ENCODE assay signal across 25 cellular contexts in genomic region chr6:106458021-106458986, GRCh38.
"Had no signal": no experiment of that assay in that cellular context is flagged by ENCODE, and none has a peak within 500 bp of the region (broad histone marks: within the 10 kb centered on the region; RNA-seq: fewer than 3 reads in every experiment).

No MANE protein-coding gene starts in this region.

- H3K27ac ChIP-seq: adrenal gland had no signal

- FAIRE-seq: RCC 7860 had no signal

- H3K27ac Mint-ChIP-seq: activated B cell treated with CpG ODN at 0.5 μM for 24 hours; activated CD4-positive, alpha-beta memory T cell treated with anti-CD3 and anti-CD28 coated beads, Interleukin-2, amount 10 ng/mL, durations not matched to agents 7 days and 5 days; activated CD4-positive, alpha-beta T cell treated with anti-CD3 and anti-CD28 coated beads, Interleukin-2, amount 10 ng/mL, durations not matched to agents 7 days and 5 days; activated naive CD8-positive, alpha-beta T cell treated with anti-CD3 and anti-CD28 coated beads, Interleukin-2, amount 10 ng/mL, durations not matched to agents 7 days and 5 days; activated T-cell treated with anti-CD3 and anti-CD28 coated beads, Interleukin-2, amount 50 U/mL, for 72 hours; activated T-helper 2 cell treated with anti-CD3 and anti-CD28 coated beads, Interferon-gamma antibody, Interleukin-2, Interleukin-4, amounts not matched to agents 10 μg/mL and 5 μg/mL and 100 μg/mL, durations not matched to agents 14 hours and 24 hours and 36 hours; T-helper 17 cell had no signal

- H3K27me3 ChIP-seq: MG63 had no signal

- ATAC-seq: activated T-cell treated with anti-CD3 and anti-CD28 coated beads, Interleukin-2, amount 50 U/mL, for 72 hours; T-helper 17 cell had no signal

- H3K4me3 Mint-ChIP-seq: activated B cell treated with CpG ODN at 0.5 μM for 24 hours; activated CD4-positive, alpha-beta memory T cell treated with anti-CD3 and anti-CD28 coated beads, Interleukin-2, amount 10 ng/mL, durations not matched to agents 7 days and 5 days; activated CD4-positive, alpha-beta T cell treated with anti-CD3 and anti-CD28 coated beads, Interleukin-2, amount 10 ng/mL, durations not matched to agents 7 days and 5 days; activated naive CD8-positive, alpha-beta T cell treated with anti-CD3 and anti-CD28 coated beads, Interleukin-2, amount 10 ng/mL, durations not matched to agents 7 days and 5 days; activated T-cell treated with anti-CD3 and anti-CD28 coated beads, Interleukin-2, amount 50 U/mL, for 72 hours; T-helper 17 cell had no signal

- DNase-seq: activated B cell treated with CpG ODN at 0.5 μM for 24 hours; activated CD4-positive, alpha-beta memory T cell treated with anti-CD3 and anti-CD28 coated beads, Interleukin-2, amount 10 ng/mL, durations not matched to agents 7 days and 5 days; activated CD4-positive, alpha-beta T cell treated with anti-CD3 and anti-CD28 coated beads for 1 hour; activated CD4-positive, alpha-beta T cell treated with anti-CD3 and anti-CD28 coated beads, Interleukin-2, amount 10 ng/mL, durations not matched to agents 7 days and 5 days; activated CD8-positive, alpha-beta memory T cell treated with anti-CD3 and anti-CD28 coated beads, Interleukin-2, amount 50 U/mL, for 4 hours; activated gamma-delta T cell treated with Interleukin-2 at 50 U/mL for 16 hours; activated naive CD4-positive, alpha-beta T cell treated with anti-CD3 and anti-CD28 coated beads, Interleukin-2, amount 50 U/mL, for 16 hours; activated naive CD8-positive, alpha-beta T cell treated with anti-CD3 and anti-CD28 coated beads, Interleukin-2, amount 10 ng/mL, durations not matched to agents 7 days and 5 days; activated T-cell treated with anti-CD3 and anti-CD28 coated beads, Interleukin-2, amount 50 U/mL, for 72 hours; adrenal gland; anterior cingulate cortex; MG63; MV-4-11; NCI-H1092 treated with DMSO at 0.1 percent for 48 hours; NCI-H1436; NCI-H1694 treated with DMSO at 0.1 percent for 48 hours; NCI-H2029 treated with DMSO at 0.1 percent for 48 hours; NCI-H345; NCI-H510A treated with DMSO at 0.1 percent for 48 hours; NCI-H69; SHP77 treated with DMSO at 0.1 percent for 48 hours; T-helper 17 cell; T-helper 9 cell had no signal

- H3K36me3 Mint-ChIP-seq: activated naive CD8-positive, alpha-beta T cell treated with anti-CD3 and anti-CD28 coated beads, Interleukin-2, amount 10 ng/mL, durations not matched to agents 7 days and 5 days had no signal

- H3K4me1 ChIP-seq: adrenal gland had no signal

- H3K9me3 Mint-ChIP-seq: activated B cell treated with CpG ODN at 0.5 μM for 24 hours; activated CD4-positive, alpha-beta memory T cell treated with anti-CD3 and anti-CD28 coated beads, Interleukin-2, amount 10 ng/mL, durations not matched to agents 7 days and 5 days; activated CD4-positive, alpha-beta T cell treated with anti-CD3 and anti-CD28 coated beads, Interleukin-2, amount 10 ng/mL, durations not matched to agents 7 days and 5 days; activated naive CD8-positive, alpha-beta T cell treated with anti-CD3 and anti-CD28 coated beads, Interleukin-2, amount 10 ng/mL, durations not matched to agents 7 days and 5 days; activated T-cell treated with anti-CD3 and anti-CD28 coated beads, Interleukin-2, amount 50 U/mL, for 72 hours; activated T-helper 2 cell treated with anti-CD3 and anti-CD28 coated beads, Interferon-gamma antibody, Interleukin-2, Interleukin-4, amounts not matched to agents 10 μg/mL and 5 μg/mL and 100 μg/mL, durations not matched to agents 14 hours and 24 hours and 36 hours had no signal

- H3K9me3 ChIP-seq: adrenal gland, MG63 had no signal

- H3K36me3 ChIP-seq: adrenal gland, MG63 had no signal

- H3K4me3 ChIP-seq: adrenal gland, MG63 had no signal

- H3K4me1 Mint-ChIP-seq: activated B cell treated with CpG ODN at 0.5 μM for 24 hours; activated CD4-positive, alpha-beta memory T cell treated with anti-CD3 and anti-CD28 coated beads, Interleukin-2, amount 10 ng/mL, durations not matched to agents 7 days and 5 days; activated CD4-positive, alpha-beta T cell treated with anti-CD3 and anti-CD28 coated beads, Interleukin-2, amount 10 ng/mL, durations not matched to agents 7 days and 5 days; activated naive CD8-positive, alpha-beta T cell treated with anti-CD3 and anti-CD28 coated beads, Interleukin-2, amount 10 ng/mL, durations not matched to agents 7 days and 5 days had no signal

- H3K27me3 Mint-ChIP-seq: activated B cell treated with CpG ODN at 0.5 μM for 24 hours had no signal
